17 cellular contexts compared by ENCODE assay signal in genomic region chr20:3539708-3540107, GRCh38.
DNase-seq lines count a peak whose midpoint lies in the region; ATAC-seq, FAIRE-seq and TF ChIP-seq lines count a peak whose summit lies in the region.
"Had no signal": no experiment of that assay in that cellular context is flagged by ENCODE, and none has a peak within 500 bp of the region (broad histone marks: within the 10 kb centered on the region; RNA-seq: fewer than 3 reads in every experiment).

No MANE protein-coding gene starts in this region.

- H3K27ac ChIP-seq in endothelial cell of umbilical vein (ENCODE audit: insufficient read depth, low read depth, low read length) (no peak overlapping the region), right lobe of liver (peak overlapping the region in 2 of 3 donors; percentile 25 to 34), A673 (ENCODE audit: low read depth, low read length, poor library complexity, severe bottlenecking) (no peak overlapping the region)
- H3K27ac ChIP-seq: BLaER1 had no signal

- H3K9me3 ChIP-seq in endothelial cell of umbilical vein (replicated peaks; ENCODE audit: control insufficient read depth, insufficient read depth, low read length) (no peaks in the 10 kb centered on the region), right lobe of liver (no peaks in the 10 kb centered on the region), Caco-2 (no peaks in the 10 kb centered on the region), A673 (ENCODE audit: low read depth, low read length, poor library complexity, severe bottlenecking) (no peaks in the 10 kb centered on the region)
- H3K9me3 ChIP-seq: BLaER1 had no signal

- no peak overlapping the region for H2AFZ ChIP-seq in endothelial cell of umbilical vein (ENCODE audit: low read depth, low read length)

- intact Hi-C loops in left cardiac atrium (cut with DNase I) (no loop called here), cardiac septum (cut with DNase I) (loop anchor here (10.0 kb wide), 1 partner anchor 125 kb away; no protein-coding TSS in a partner anchor), endothelial cell of umbilical vein (cut with micrococcal nuclease) (no loop called here), right lobe of liver (cut with DNase I) (no loop called here), Caco-2 (cut with micrococcal nuclease; ENCODE audit: unreplicated experiment) (no loop called here), A673 (cut with micrococcal nuclease; ENCODE audit: unreplicated experiment) (no loop called here)

- no peak for TF ChIP-seq POLR2A in endothelial cell of umbilical vein (IDR thresholded peaks at IDR 0.05; ENCODE audit: low read depth, low read length)
- no peak for TF ChIP-seq POLR2A in right lobe of liver (IDR thresholded peaks at IDR 0.05)

- H3K27me3 Mint-ChIP-seq in Caco-2 (ENCODE audit: insufficient read depth, unreplicated experiment) = no peaks in the 10 kb centered on the region

- H3K36me3 ChIP-seq in endothelial cell of umbilical vein (ENCODE audit: control insufficient read depth in 2 of 2, extremely low read depth in 1 of 2, insufficient read depth in 2 of 2, low read length in 2 of 2) (no peaks in the 10 kb centered on the region), right lobe of liver (peaks cover 0 to 14% (median 4%) of the 10 kb centered on the region in 4 donors), Caco-2 (ENCODE audit: control insufficient read depth, insufficient read depth, low read length) (no peaks in the 10 kb centered on the region; the same call in 1 of the 2 replicates), A673 (ENCODE audit: insufficient read depth, low read length, poor library complexity, severe bottlenecking) (peaks cover 4% of the 10 kb centered on the region)

- BruUV-seq in endothelial cell of umbilical vein (replicated peaks; lab: Mats Ljungman, UMichigan) (no TSS peak), Caco-2 (replicated peaks; lab: Mats Ljungman, UMichigan) (no TSS peak), A673 (replicated peaks; lab: Mats Ljungman, UMichigan) (no TSS peak)

- no peak for DNase-seq in left cardiac atrium
- no peak for DNase-seq in cardiac septum (ENCODE audit: low spot score)
- DNase-seq in endothelial cell of umbilical vein (ENCODE audit: low read depth, low spot score) = peak; percentile 37
- no peak for DNase-seq in right lobe of liver
- no peak for DNase-seq in NCI-H226
- DNase-seq in NOMO-1 (lab: John Stamatoyannopoulos, UW; ENCODE audit: unreplicated experiment in 2 of 2) = no peak
- no peak for DNase-seq in Caco-2
- no peak for DNase-seq in A673 (ENCODE audit: low spot score)
- DNase-seq: DMS 273 treated with DMSO at 0.1 percent for 48 hours, GOT3, KG1, NCI-H1048, NCI-H146, NCI-H2081 treated with DMSO at 0.1 percent for 48 hours, NCI-H510A treated with DMSO at 0.1 percent for 48 hours had no signal

- WGBS in right lobe of liver (ENCODE audit: insufficient coverage, low coverage, low lambda C conversion rate, missing lambda C conversion rate) = 69% methylated on average over 2 of the region's 2 CpGs

- H3K27ac Mint-ChIP-seq in Caco-2 (ENCODE audit: unreplicated experiment) = no peak overlapping the region

- no peaks in the 10 kb centered on the region for H3K4me1 ChIP-seq in endothelial cell of umbilical vein (ENCODE audit: control insufficient read depth, extremely low read depth, insufficient read depth, low read length)
- H3K4me1 ChIP-seq in right lobe of liver = peaks cover 0 to 43% (median 13%) of the 10 kb centered on the region in 4 donors
- no peaks in the 10 kb centered on the region for H3K4me1 ChIP-seq in Caco-2
- H3K4me1 ChIP-seq in A673 (ENCODE audit: insufficient read depth, low read length, poor library complexity, severe bottlenecking) = no peaks in the 10 kb centered on the region
- H3K4me1 ChIP-seq: BLaER1 had no signal

- dilution Hi-C loops in endothelial cell of umbilical vein (cut with MboI; ENCODE audit: extremely low pct_ligation_motif_present, low sequenced_read_pairs) = no loop called here

- H3K9me3 Mint-ChIP-seq in Caco-2 (ENCODE audit: unreplicated experiment) = no peaks in the 10 kb centered on the region

- ATAC-seq in left cardiac atrium = peak; percentile 41 to 53
- ATAC-seq in right lobe of liver = peak in 1 of 4 donors; percentile 23
- ATAC-seq: Panc1 had no signal

- no peaks in the 10 kb centered on the region for H3K9me1 ChIP-seq in endothelial cell of umbilical vein (replicated peaks; ENCODE audit: control insufficient read depth, extremely low read depth, insufficient read depth, low read length)

- no peak overlapping the region for H3K4me3 Mint-ChIP-seq in Caco-2 (ENCODE audit: unreplicated experiment)

- no peaks in the 10 kb centered on the region for H3K4me1 Mint-ChIP-seq in Caco-2 (ENCODE audit: low read depth, unreplicated experiment)

- CTCF ChIA-PET in endothelial cell of umbilical vein (lab: Charles Lee) = interaction anchor here (0.8 kb wide), 1 partner anchor 28 kb away, joined by 3 read pairs; no protein-coding TSS in a partner anchor
- CTCF ChIA-PET in Caco-2 (lab: Charles Lee) = interaction anchor here (0.6 kb wide), 1 partner anchor 16 kb away, joined by 7 read pairs; no protein-coding TSS in a partner anchor
- CTCF ChIA-PET in A673 (lab: Charles Lee) = no interaction called here

- no peak for TF ChIP-seq CTCF in endothelial cell of umbilical vein (IDR thresholded peaks at IDR 0.05; ENCODE audit: extremely low read depth in 1 of 2, insufficient read depth in 1 of 2, low read depth in 1 of 2, low read length in 2 of 2)
- TF ChIP-seq CTCF in right lobe of liver (IDR thresholded peaks at IDR 0.05) = no peak
- TF ChIP-seq CTCF in Caco-2 (IDR thresholded peaks at IDR 0.05; ENCODE audit: insufficient read depth in 1 of 2, low read depth in 1 of 2, low read length in 1 of 2, severe bottlenecking in 1 of 2, unreplicated experiment in 1 of 2) = no peak
- TF ChIP-seq CTCF in A673 (conservative IDR thresholded peaks at IDR 0.05; ENCODE audit: low read depth, low read length) = no peak

- H3K9ac ChIP-seq in endothelial cell of umbilical vein (replicated peaks; ENCODE audit: extremely low read depth, insufficient read depth, low read length) = no peak overlapping the region
- H3K9ac ChIP-seq: BLaER1 had no signal

- H3K36me3 Mint-ChIP-seq in Caco-2 (ENCODE audit: insufficient read depth, unreplicated experiment) = no peaks in the 10 kb centered on the region

- FAIRE-seq in endothelial cell of umbilical vein (lab: Jason Lieb, UNC) = no peak

- H3K27me3 ChIP-seq in endothelial cell of umbilical vein (ENCODE audit: control insufficient read depth in 2 of 2, insufficient read depth in 2 of 2, low read length in 2 of 2) = no peaks in the 10 kb centered on the region
- no peaks in the 10 kb centered on the region for H3K27me3 ChIP-seq in right lobe of liver
- no peaks in the 10 kb centered on the region for H3K27me3 ChIP-seq in Caco-2 (replicated peaks; ENCODE audit: control insufficient read depth, insufficient read depth, low read length)
- no peaks in the 10 kb centered on the region for H3K27me3 ChIP-seq in A673 (replicated peaks; ENCODE audit: insufficient read depth, low read depth, low read length, poor library complexity)
- H3K27me3 ChIP-seq: BLaER1 had no signal

- H3K4me2 ChIP-seq in endothelial cell of umbilical vein (ENCODE audit: insufficient read depth, low read length) = peak overlapping the region; percentile 17
- H3K4me2 ChIP-seq: BLaER1 had no signal

- POLR2A ChIA-PET in endothelial cell of umbilical vein (lab: Charles Lee) (no interaction called here), Caco-2 (lab: Charles Lee) (no interaction called here), A673 (lab: Charles Lee; ENCODE audit: low non-redundant PET) (no interaction called here)

- peaks cover 3% of the 10 kb centered on the region for H4K20me1 ChIP-seq in endothelial cell of umbilical vein (replicated peaks; ENCODE audit: control insufficient read depth, extremely low read depth, insufficient read depth, low read length)

- no peak overlapping the region for H3K4me3 ChIP-seq in endothelial cell of umbilical vein (replicated peaks in 1 of 3; ENCODE audit: insufficient read depth in 1 of 3, low read depth in 1 of 3, low read length in 3 of 3)
- H3K4me3 ChIP-seq in right lobe of liver = no peak overlapping the region
- H3K4me3 ChIP-seq in Caco-2 (ENCODE audit: low read depth, low read length) = no peak overlapping the region
- no peak overlapping the region for H3K4me3 ChIP-seq in A673 (ENCODE audit: low read depth, low read length, poor library complexity, severe bottlenecking)
- H3K4me3 ChIP-seq: BLaER1 had no signal

- H3K79me2 ChIP-seq in endothelial cell of umbilical vein (ENCODE audit: control insufficient read depth, insufficient read depth, low read length) = no peaks in the 10 kb centered on the region

TF ChIP-seq in endothelial cell of umbilical vein, 7 proteins besides CTCF, POLR2A, EP300 and RAD21:
- TF ChIP-seq, protein P1, sequence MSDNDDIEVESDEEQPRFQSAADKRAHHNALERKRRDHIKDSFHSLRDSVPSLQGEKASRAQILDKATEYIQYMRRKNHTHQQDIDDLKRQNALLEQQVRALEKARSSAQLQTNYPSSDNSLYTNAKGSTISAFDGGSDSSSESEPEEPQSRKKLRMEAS (IDR thresholded peaks at IDR 0.05; ENCODE audit: insufficient read depth, insufficient read length) = no peak
- TF ChIP-seq EZH2 (IDR thresholded peaks at IDR 0.05; ENCODE audit: borderline replicate concordance, low read depth, low read length, severe bottlenecking) = no peak

Comparison
In these comparisons a context has a peak if more than half of its experiments do, and no peak if none do; other contexts are left out.
1. H3K27ac ChIP-seq: peak in right lobe of liver (2 of 3); none in endothelial cell of umbilical vein (single experiment) and A673 (single experiment).